Comparison of ENCODE assay signal across 23 cellular contexts in the genomic region with DNA sequence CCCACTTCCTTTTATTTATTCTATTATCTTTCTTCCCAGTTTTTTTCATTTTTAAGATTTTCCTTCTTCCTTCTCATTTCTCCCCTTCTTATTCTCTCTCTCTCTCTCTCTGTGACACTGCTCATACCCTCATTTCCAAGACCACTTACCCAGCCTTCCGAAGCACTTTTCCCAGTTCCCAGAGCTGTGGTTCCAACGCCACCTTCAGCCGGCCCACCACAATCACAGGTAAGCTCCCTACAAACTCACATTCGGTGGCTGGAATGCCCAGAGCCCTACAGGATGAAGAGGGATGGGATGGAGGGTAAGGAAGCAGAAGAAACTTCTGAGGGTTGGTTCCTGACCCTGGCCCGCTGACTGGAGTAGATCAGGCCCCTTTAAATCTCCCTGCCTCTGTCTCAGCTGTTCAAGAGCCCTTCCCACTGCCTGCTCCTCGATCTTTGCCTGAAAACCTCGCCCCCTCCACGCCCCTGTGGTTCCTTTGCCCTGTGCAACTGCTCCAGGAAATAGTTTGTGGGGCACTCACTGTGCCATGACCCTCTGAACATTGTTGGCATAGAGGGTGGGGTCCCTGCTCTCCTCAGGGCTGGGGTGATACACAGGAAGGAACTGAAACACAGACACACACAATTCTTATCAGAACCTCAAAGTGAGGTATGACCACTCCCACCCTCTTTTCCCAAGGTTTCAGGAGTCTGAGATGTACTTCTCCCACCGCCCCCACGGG. TPM values are rescaled to one million over a fixed set of nuclear protein-coding genes. Genes with fewer than 3 reads are reported as not detected.
DNase-seq lines count a peak whose midpoint lies in the region; ATAC-seq and TF ChIP-seq lines count a peak whose summit lies in the region.
"Had no signal": no experiment of that assay in that cellular context is flagged by ENCODE, and none has a peak within 500 bp of the region (broad histone marks: within the 10 kb centered on the region; RNA-seq: fewer than 3 reads in every experiment).

No MANE protein-coding gene starts in this region.

- no peak overlapping the region for H3K4me3 Mint-ChIP-seq in MCF 10A (ENCODE audit: unreplicated experiment)

- intact Hi-C loops in MCF 10A (cut with micrococcal nuclease): no loop called here
- intact Hi-C loops in breast epithelium (cut with DNase I; ENCODE audit: low total_unique reads): no loop called here
- intact Hi-C loops in colonic mucosa (cut with DNase I): loop anchor here (10.0 kb wide), 1 partner anchor 127 kb away; no protein-coding TSS in a partner anchor

- H3K36me3 Mint-ChIP-seq in MCF 10A (ENCODE audit: insufficient read depth, unreplicated experiment): peaks cover 29% of the 10 kb centered on the region

- DNase-seq in MCF 10A (ENCODE audit: unreplicated experiment) (no peak), breast epithelium (ENCODE audit: low spot score in 2 of 2) (no peak), colonic mucosa (peak; percentile 92), ACHN (no peak), dermis blood vessel endothelial cell (no peak)
- DNase-seq: amniotic stem cell; DND-41; effector CD8-positive, alpha-beta T cell; heart left ventricle; lower lobe of right lung; NCI-H187; NCI-H2227 treated with DMSO at 0.1 percent for 48 hours; stimulated activated CD4-positive, alpha-beta T cell treated with anti-CD3 and anti-CD28 coated beads, Interleukin-4, amount 100 ng/mL, for 24 hours had no signal

- H3K4me1 Mint-ChIP-seq in MCF 10A (ENCODE audit: insufficient read depth, unreplicated experiment): peaks cover 20% of the 10 kb centered on the region

- ATAC-seq in HG03439 (IDR thresholded peaks at IDR 0.05; ENCODE audit: unreplicated experiment): no peak
- ATAC-seq: activated CD4-positive, CD25-positive, alpha-beta regulatory T cell treated with anti-CD3 and anti-CD28 coated beads, Interleukin-2, amount 50 U/mL, for 24 hours; heart left ventricle; lower lobe of right lung had no signal

- no TSS peak for BruUV-seq in MCF 10A (replicated peaks; lab: Mats Ljungman, UMichigan)

- in situ Hi-C loops in ACHN (cut with HindIII; ENCODE audit: low pct_ligation_motif_present, low pct_unique_long_range_greater_than_20kb, low sequenced_read_pairs): no loop called here

- H3K9me3 ChIP-seq in breast epithelium (no peaks in the 10 kb centered on the region), colonic mucosa (no peaks in the 10 kb centered on the region), mucosa of stomach (ENCODE audit: control insufficient read depth, low read length) (no peaks in the 10 kb centered on the region)
- H3K9me3 ChIP-seq: heart left ventricle, lower lobe of right lung had no signal

- H3K4me3 ChIP-seq in breast epithelium (no peak overlapping the region), colonic mucosa (no peak overlapping the region), mucosa of stomach (ENCODE audit: low read length) (peak overlapping the region; percentile 20), urinary bladder (ENCODE audit: low read depth, low read length) (no peak overlapping the region)
- H3K4me3 ChIP-seq: heart left ventricle, lower lobe of right lung, skin epidermis had no signal

- H3K9ac ChIP-seq in colonic mucosa (ENCODE audit: low read depth in 2 of 2, low read length in 2 of 2) (peak overlapping the region; percentile 36 to 74), mucosa of stomach (ENCODE audit: low read length) (peak overlapping the region; percentile 77)

- H3K27me3 ChIP-seq in breast epithelium: no peaks in the 10 kb centered on the region
- H3K27me3 ChIP-seq in colonic mucosa: no peaks in the 10 kb centered on the region
- H3K27me3 ChIP-seq in mucosa of stomach (ENCODE audit: control insufficient read depth, insufficient read depth, low read length): no peaks in the 10 kb centered on the region
- H3K27me3 ChIP-seq: heart left ventricle had no signal

- H3K9me3 Mint-ChIP-seq in MCF 10A (ENCODE audit: unreplicated experiment): no peaks in the 10 kb centered on the region
- H3K9me3 Mint-ChIP-seq: nephron had no signal

- no peak for TF ChIP-seq POLR2A in breast epithelium (IDR thresholded peaks at IDR 0.05)

- TF ChIP-seq CTCF in MCF 10A (IDR thresholded peaks at IDR 0.05; ENCODE audit: unreplicated experiment) (no peak), breast epithelium (IDR thresholded peaks at IDR 0.05) (no peak), colonic mucosa (IDR thresholded peaks at IDR 0.05) (no peak)

- no peaks in the 10 kb centered on the region for H3K36me3 ChIP-seq in breast epithelium
- peaks cover 9% of the 10 kb centered on the region for H3K36me3 ChIP-seq in colonic mucosa
- H3K36me3 ChIP-seq in mucosa of stomach (ENCODE audit: control insufficient read depth, insufficient read depth, low read length): peaks cover 23% of the 10 kb centered on the region
- H3K36me3 ChIP-seq in urinary bladder (ENCODE audit: insufficient read depth): peaks cover 2% of the 10 kb centered on the region

- POLR2A ChIA-PET in MCF 10A (lab: Yijun Ruan, JAX): interaction anchor here (1.2 to 1.3 kb wide), 2 partner anchors 19 to 24 kb away, joined by 4 to 5 read pairs; a partner anchor contains a TSS

- CTCF ChIA-PET in MCF 10A (lab: Yijun Ruan, JAX): interaction anchor here (0.6 to 2.6 kb wide), 2 partner anchors 19 to 224 kb away, joined by 3 to 19 read pairs; a partner anchor contains a TSS

- 83% methylated on average over 10 of the region's 10 CpGs for WGBS in urinary bladder

- H3K27ac Mint-ChIP-seq in MCF 10A (ENCODE audit: low read depth, unreplicated experiment): peak overlapping the region; percentile 67
- H3K27ac Mint-ChIP-seq: nephron had no signal

- no peaks in the 10 kb centered on the region for H3K27me3 Mint-ChIP-seq in MCF 10A (ENCODE audit: insufficient read depth, unreplicated experiment)

- H3K4me1 ChIP-seq in breast epithelium (peaks cover 0 to 4% of the 10 kb centered on the region in 2 donors), colonic mucosa (peaks cover 8% of the 10 kb centered on the region), mucosa of stomach (ENCODE audit: control insufficient read depth, insufficient read depth, low read length) (peaks cover 70% of the 10 kb centered on the region), urinary bladder (ENCODE audit: insufficient read depth) (no peaks in the 10 kb centered on the region)

- no peak overlapping the region for H3K27ac ChIP-seq in breast epithelium
- H3K27ac ChIP-seq in colonic mucosa: peak overlapping the region; percentile 84
- peak overlapping the region; percentile 15 for H3K27ac ChIP-seq in urinary bladder (ENCODE audit: low read depth)
- H3K27ac ChIP-seq: heart left ventricle, lower lobe of right lung, skin epidermis had no signal

RNA-seq across cellular contexts. Expression of a gene that starts 4.8 kb away (rescaled TPM):
- total RNA-seq in MCF 10A (2022) (17.0 and 17.4 TPM in 2 replicates), breast epithelium (10 to 100 TPM; 10.7 to 16.4 (median 13.8) TPM), colonic mucosa (100 to 1,000 TPM; 174 to 175 TPM), urinary bladder (12.2 TPM), dermis blood vessel endothelial cell (8.5 and 9.5 TPM in 2 replicates)
- 32.5 TPM for polyA plus RNA-seq in urinary bladder

RNA-seq across cellular contexts. Expression of a gene that starts 19.1 kb away (rescaled TPM):
- total RNA-seq in MCF 10A (2022): not detected in 2 replicates
- total RNA-seq in breast epithelium: not detected
- total RNA-seq in colonic mucosa: not detected
- total RNA-seq in urinary bladder: not detected
- 0.03 TPM for polyA plus RNA-seq in urinary bladder
- total RNA-seq in dermis blood vessel endothelial cell: not detected in 2 replicates
- total RNA-seq: cardiac septum, heart left ventricle, lower lobe of right lung, posterior vena cava, SK-MEL-5 had no signal
- polyA plus RNA-seq: AG04450, heart left ventricle had no signal

RNA-seq across cellular contexts. Expression of a gene that starts 19.3 kb away (rescaled TPM):
- total RNA-seq in MCF 10A (2022): 168 and 187 TPM in 2 replicates
- total RNA-seq in breast epithelium: 100 to 1,000 TPM; 108 to 135 (median 130) TPM
- total RNA-seq in colonic mucosa: 100 to 1,000 TPM; 143 to 184 TPM
- total RNA-seq in urinary bladder: 129 TPM
- 169 TPM for polyA plus RNA-seq in urinary bladder
- total RNA-seq in dermis blood vessel endothelial cell: 181 and 222 TPM in 2 replicates

RNA-seq across cellular contexts. Expression of a gene that starts 24.6 kb away (rescaled TPM):
- total RNA-seq in MCF 10A (2022): 11.7 and 15.3 TPM in 2 replicates
- 10 to 100 TPM; 22.3 to 28.8 (median 25.8) TPM for total RNA-seq in breast epithelium
- 10 to 100 TPM; 13.8 to 18.8 TPM for total RNA-seq in colonic mucosa
- total RNA-seq in urinary bladder: 22.2 TPM
- 6.6 TPM for polyA plus RNA-seq in urinary bladder
- 23.8 and 42.8 TPM in 2 replicates for total RNA-seq in dermis blood vessel endothelial cell

Comparison
In these comparisons a context has a peak if more than half of its experiments do, and no peak if none do; other contexts are left out.
1. H3K27ac ChIP-seq: peak in colonic mucosa (single experiment) and urinary bladder (single experiment); none in breast epithelium (0 of 2).